In the genomic region with DNA sequence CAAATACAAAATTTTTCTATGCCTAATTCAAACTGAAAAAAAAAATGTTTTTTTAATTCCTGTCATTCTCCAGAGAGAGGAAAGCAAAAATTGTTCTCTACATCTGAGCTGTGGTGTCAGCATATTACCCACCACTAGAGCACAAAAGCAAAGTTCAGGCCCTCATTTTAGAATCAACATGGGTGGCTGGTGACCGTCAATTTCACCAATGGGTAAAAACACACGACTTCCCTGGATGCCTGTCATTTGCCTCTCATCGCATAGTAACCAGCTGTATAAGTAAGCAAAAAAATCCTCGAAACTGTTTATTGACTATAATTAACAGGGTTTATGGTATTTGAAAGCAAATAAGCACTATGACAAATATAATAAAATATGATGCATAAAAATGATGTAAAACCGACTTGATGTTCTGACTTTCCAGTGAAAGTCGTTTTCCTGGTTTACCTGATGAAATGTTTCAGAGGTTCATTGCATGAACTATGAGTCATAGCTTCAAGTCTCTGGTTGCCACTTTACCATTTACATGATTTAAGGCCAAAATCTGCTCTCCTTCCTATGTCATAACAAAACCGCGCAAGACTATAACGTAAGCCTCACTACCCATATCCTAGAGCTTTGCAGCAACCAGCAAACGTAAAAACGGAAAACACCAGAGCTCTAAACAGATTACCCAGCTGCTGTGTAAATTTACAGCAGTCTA, we compare ENCODE assay signal across 12 cellular contexts.
DNase-seq lines count a peak whose midpoint lies in the region; ATAC-seq, FAIRE-seq and TF ChIP-seq lines count a peak whose summit lies in the region.
"Had no signal": no experiment of that assay in that cellular context is flagged by ENCODE, and none has a peak within 500 bp of the region (broad histone marks: within the 10 kb centered on the region; RNA-seq: fewer than 3 reads in every experiment).

No MANE protein-coding gene starts in this region.

- no peak for DNase-seq in activated naive CD4-positive, alpha-beta T cell (lab: John Stamatoyannopoulos, UW)
- no peak for DNase-seq in SJSA1 (ENCODE audit: low read depth in 1 of 2, low spot score in 2 of 2)
- no peak for DNase-seq in endothelial cell of umbilical vein (ENCODE audit: low read depth, low spot score)
- DNase-seq in transverse colon = peak; percentile 54
- DNase-seq in SW480 (ENCODE audit: low spot score) = no peak
- DNase-seq in head of caudate nucleus = no peak
- DNase-seq: activated CD4-positive, alpha-beta T cell treated with anti-CD3 and anti-CD28 coated beads for 4 hours; H7; nephron progenitor cell had no signal

- H3K4me3 ChIP-seq in SJSA1 = no peak overlapping the region
- no peak overlapping the region for H3K4me3 ChIP-seq in endothelial cell of umbilical vein (replicated peaks in 1 of 3; ENCODE audit: insufficient read depth in 1 of 3, low read depth in 1 of 3, low read length in 3 of 3)
- no peak overlapping the region for H3K4me3 ChIP-seq in transverse colon
- H3K4me3 ChIP-seq: suprapubic skin had no signal

- BruUV-seq in endothelial cell of umbilical vein (replicated peaks; lab: Mats Ljungman, UMichigan) = no TSS peak

- H3K9me3 ChIP-seq in SJSA1 (replicated peaks) (no peaks in the 10 kb centered on the region), endothelial cell of umbilical vein (replicated peaks; ENCODE audit: control insufficient read depth, insufficient read depth, low read length) (no peaks in the 10 kb centered on the region), transverse colon (no peaks in the 10 kb centered on the region)
- H3K9me3 ChIP-seq: suprapubic skin had no signal

- H3K36me3 ChIP-seq in SJSA1 (no peaks in the 10 kb centered on the region), endothelial cell of umbilical vein (ENCODE audit: control insufficient read depth in 2 of 2, extremely low read depth in 1 of 2, insufficient read depth in 2 of 2, low read length in 2 of 2) (no peaks in the 10 kb centered on the region), transverse colon (no peaks in the 10 kb centered on the region)
- H3K36me3 ChIP-seq: suprapubic skin had no signal

- 30 to 39% methylated on average over 11 of the region's 11 CpGs for WGBS in transverse colon (ENCODE audit: low coverage in 1 of 2), 2 donors

- CTCF ChIA-PET in endothelial cell of umbilical vein (lab: Charles Lee) = interaction anchor here (0.7 to 2.5 kb wide), 11 partner anchors 8 to 116 kb away, joined by 3 to 21 read pairs (median 4); no protein-coding TSS in a partner anchor

- intact Hi-C loops in endothelial cell of umbilical vein (cut with micrococcal nuclease) = no loop called here
- intact Hi-C loops in transverse colon (cut with DNase I; ENCODE audit: low total_unique reads) = no loop called here
- intact Hi-C loops in head of caudate nucleus (cut with DNase I) = no loop called here

- H3K27me3 Mint-ChIP-seq in activated naive CD4-positive, alpha-beta T cell treated with anti-CD3 and anti-CD28 coated beads, Interleukin-2, amount 50 U/mL, for 24 hours = peaks cover 3% of the 10 kb centered on the region

- no peak overlapping the region for H2AFZ ChIP-seq in endothelial cell of umbilical vein (ENCODE audit: low read depth, low read length)

- H3K27ac Mint-ChIP-seq in activated naive CD4-positive, alpha-beta T cell treated with anti-CD3 and anti-CD28 coated beads, Interleukin-2, amount 50 U/mL, for 24 hours = peak overlapping the region; percentile 48
- H3K27ac Mint-ChIP-seq: nephron progenitor cell had no signal

- dilution Hi-C loops in endothelial cell of umbilical vein (cut with MboI; ENCODE audit: extremely low pct_ligation_motif_present, low sequenced_read_pairs) = no loop called here

- H3K27ac ChIP-seq in SJSA1 (peak overlapping the region; percentile 63), endothelial cell of umbilical vein (ENCODE audit: insufficient read depth, low read depth, low read length) (peak overlapping the region; percentile 81), transverse colon (peak overlapping the region; percentile 68 to 81 (median 76))
- H3K27ac ChIP-seq: suprapubic skin had no signal

- ATAC-seq in HG03108 (IDR thresholded peaks at IDR 0.05; ENCODE audit: unreplicated experiment) = no peak

- no peaks in the 10 kb centered on the region for H4K20me1 ChIP-seq in endothelial cell of umbilical vein (replicated peaks; ENCODE audit: control insufficient read depth, extremely low read depth, insufficient read depth, low read length)

- no peak for TF ChIP-seq CTCF in endothelial cell of umbilical vein (IDR thresholded peaks at IDR 0.05; ENCODE audit: extremely low read depth in 1 of 2, insufficient read depth in 1 of 2, low read depth in 1 of 2, low read length in 2 of 2)
- TF ChIP-seq CTCF in transverse colon (IDR thresholded peaks at IDR 0.05) = peak in 4 of 5 experiments; percentile 33 to 92 (median 64)

- FAIRE-seq in endothelial cell of umbilical vein (lab: Jason Lieb, UNC) = no peak

- peaks cover 24% of the 10 kb centered on the region for H3K4me1 ChIP-seq in SJSA1 (replicated peaks)
- peaks cover 20% of the 10 kb centered on the region for H3K4me1 ChIP-seq in endothelial cell of umbilical vein (ENCODE audit: control insufficient read depth, extremely low read depth, insufficient read depth, low read length)
- H3K4me1 ChIP-seq in transverse colon = peaks cover 13 to 74% (median 38%) of the 10 kb centered on the region in 4 donors

- POLR2A ChIA-PET in endothelial cell of umbilical vein (lab: Charles Lee) = no interaction called here

- H3K27me3 ChIP-seq in SJSA1 (replicated peaks) (no peaks in the 10 kb centered on the region), endothelial cell of umbilical vein (ENCODE audit: control insufficient read depth in 2 of 2, insufficient read depth in 2 of 2, low read length in 2 of 2) (no peaks in the 10 kb centered on the region), transverse colon (no peaks in the 10 kb centered on the region)
- H3K27me3 ChIP-seq: suprapubic skin had no signal

- no peak for TF ChIP-seq POLR2A in endothelial cell of umbilical vein (IDR thresholded peaks at IDR 0.05; ENCODE audit: low read depth, low read length)
- no peak for TF ChIP-seq POLR2A in transverse colon (IDR thresholded peaks at IDR 0.05)

- peak overlapping the region; percentile 52 for H3K4me2 ChIP-seq in endothelial cell of umbilical vein (ENCODE audit: insufficient read depth, low read length)

- H3K9me1 ChIP-seq in endothelial cell of umbilical vein (replicated peaks; ENCODE audit: control insufficient read depth, extremely low read depth, insufficient read depth, low read length) = no peaks in the 10 kb centered on the region

- no peaks in the 10 kb centered on the region for H3K79me2 ChIP-seq in endothelial cell of umbilical vein (ENCODE audit: control insufficient read depth, insufficient read depth, low read length)

- H3K9me3 Mint-ChIP-seq in activated naive CD4-positive, alpha-beta T cell treated with anti-CD3 and anti-CD28 coated beads, Interleukin-2, amount 50 U/mL, for 24 hours = no peaks in the 10 kb centered on the region
- H3K9me3 Mint-ChIP-seq: nephron progenitor cell had no signal

- H3K4me1 Mint-ChIP-seq in activated naive CD4-positive, alpha-beta T cell treated with anti-CD3 and anti-CD28 coated beads, Interleukin-2, amount 50 U/mL, for 24 hours = peaks cover 21% of the 10 kb centered on the region

- in situ Hi-C loops in transverse colon (cut with MboI; ENCODE audit: low pct_ligation_motif_present in 1 of 4, low pct_unique_long_range_greater_than_20kb in 1 of 4, low sequenced_read_pairs in 3 of 4) = no loop called here

- H3K36me3 Mint-ChIP-seq in activated naive CD4-positive, alpha-beta T cell treated with anti-CD3 and anti-CD28 coated beads, Interleukin-2, amount 50 U/mL, for 24 hours = no peaks in the 10 kb centered on the region

- no peak for TF ChIP-seq EP300 in transverse colon (IDR thresholded peaks at IDR 0.05; ENCODE audit: low read depth)

- H3K9ac ChIP-seq in endothelial cell of umbilical vein (replicated peaks; ENCODE audit: extremely low read depth, insufficient read depth, low read length) = no peak overlapping the region

- no peak overlapping the region for H3K4me3 Mint-ChIP-seq in activated naive CD4-positive, alpha-beta T cell treated with anti-CD3 and anti-CD28 coated beads, Interleukin-2, amount 50 U/mL, for 24 hours
- H3K4me3 Mint-ChIP-seq: nephron progenitor cell had no signal

TF ChIP-seq in endothelial cell of umbilical vein, 7 proteins besides CTCF, POLR2A, EP300 and RAD21:
- TF ChIP-seq JUN (IDR thresholded peaks at IDR 0.05; ENCODE audit: borderline replicate concordance, insufficient read depth, insufficient read length, low read depth) (peak; percentile 20), EZH2 (IDR thresholded peaks at IDR 0.05; ENCODE audit: borderline replicate concordance, low read depth, low read length, severe bottlenecking) (no peak)

Comparison
In these comparisons a context has a peak if more than half of its experiments do, and no peak if none do; other contexts are left out.
1. CTCF ChIP-seq: peak in transverse colon (4 of 5); none in endothelial cell of umbilical vein (0 of 2).
2. Peak in every context shown above with its lines, with median percentiles within 50 percentile points of each other: H3K27ac ChIP-seq.